In genomic region chr6:143564484-143565017, GRCh38 we compare ENCODE assay signal across 20 cellular contexts.
"Had no signal": no experiment of that assay in that cellular context is flagged by ENCODE, and none has a peak within 500 bp of the region (broad histone marks: within the 10 kb centered on the region; RNA-seq: fewer than 3 reads in every experiment).

No MANE protein-coding gene starts in this region.

- H3K4me1 ChIP-seq: body of pancreas, psoas muscle, suprapubic skin, tibial nerve had no signal

- H3K27me3 ChIP-seq: body of pancreas, cardiac muscle cell, neutrophil, ovary, suprapubic skin, tibial nerve had no signal

- DNase-seq: activated CD4-positive, alpha-beta T cell treated with anti-CD3 and anti-CD28 coated beads for 48 hours; activated CD8-positive, alpha-beta T cell treated with anti-CD3 and anti-CD28 coated beads for 36 hours; activated gamma-delta T cell; activated naive CD4-positive, alpha-beta T cell treated with anti-CD3 and anti-CD28 coated beads, Interleukin-2, amount 50 U/mL, for 16 hours; activated naive CD8-positive, alpha-beta T cell treated with anti-CD3 and anti-CD28 coated beads, Interleukin-2, amount 50 U/mL, for 24 hours; anterior cingulate cortex; body of pancreas; dermis blood vessel endothelial cell; effector memory CD4-positive, alpha-beta T cell; ovary; psoas muscle; small intestine; stimulated activated CD4-positive, alpha-beta T cell treated with anti-CD3 and anti-CD28 coated beads, Interleukin-2, amount 100 ng/mL, for 24 hours; stimulated activated naive CD8-positive, alpha-beta T cell treated with anti-CD3 and anti-CD28 coated beads, Interleukin-15, amount 100 ng/mL, for 72 hours had no signal

- H3K4me3 ChIP-seq: body of pancreas, cardiac muscle cell, ovary, psoas muscle, suprapubic skin, tibial nerve had no signal

- H3K36me3 ChIP-seq: cardiac muscle cell, neutrophil, ovary, suprapubic skin, tibial nerve had no signal

- H3K9me3 ChIP-seq: body of pancreas, neutrophil, ovary, psoas muscle, suprapubic skin, tibial nerve had no signal

- ATAC-seq: activated CD8-positive, alpha-beta T cell treated with anti-CD3 and anti-CD28 coated beads for 36 hours; activated naive CD8-positive, alpha-beta T cell treated with anti-CD3 and anti-CD28 coated beads, Interleukin-2, amount 50 U/mL, for 24 hours; body of pancreas; sciatic nerve; stimulated activated effector memory CD8-positive, alpha-beta T cell treated with anti-CD3 and anti-CD28 coated beads, Interleukin-12 subunit alpha, Interleukin-12 subunit beta, amount 100 ng/mL, for 72 hours; stimulated activated naive CD8-positive, alpha-beta T cell treated with anti-CD3 and anti-CD28 coated beads, Interleukin-15, amount 100 ng/mL, for 72 hours had no signal

- H3K27ac ChIP-seq: body of pancreas, cardiac muscle cell, neutrophil, ovary, psoas muscle, suprapubic skin, tibial nerve had no signal
